1 cellular context compared by ENCODE assay signal in the genomic region with DNA sequence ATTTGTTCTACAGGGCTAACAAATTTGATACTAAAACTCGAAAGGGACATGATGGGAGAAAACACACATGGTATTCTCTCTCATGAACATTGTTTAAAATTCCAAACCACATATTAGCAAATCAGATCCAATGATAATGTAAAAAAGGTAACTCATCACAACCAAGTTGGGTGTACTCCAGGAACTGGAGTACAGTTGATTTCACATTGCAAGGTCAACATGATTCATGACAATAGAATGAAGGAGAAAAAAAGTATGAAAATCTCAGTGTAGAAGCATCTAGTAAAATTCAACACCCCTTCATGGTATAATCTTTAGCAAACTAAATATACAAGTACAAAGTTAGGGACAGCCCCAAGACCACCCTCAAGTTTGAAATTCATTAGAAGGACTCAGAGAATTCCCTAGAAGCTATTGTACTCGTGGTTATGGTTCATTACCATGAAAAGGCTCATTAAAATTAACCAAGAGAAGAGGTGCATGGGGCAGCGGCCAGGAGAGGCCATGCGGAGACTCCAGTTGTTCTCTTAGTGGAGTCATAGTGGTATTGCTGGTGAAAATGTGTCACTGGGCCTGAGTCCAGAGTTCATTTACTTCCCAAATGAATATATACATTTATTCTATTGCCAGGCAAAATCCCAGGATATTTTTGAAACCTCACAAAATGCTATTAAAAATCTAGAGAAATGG.
TF ChIP-seq lines count a peak whose summit lies in the region.

No MANE protein-coding gene starts in this region.

TF ChIP-seq in endothelial cell of umbilical vein, 7 proteins besides CTCF, POLR2A, EP300 and RAD21:
- TF ChIP-seq, protein P1, sequence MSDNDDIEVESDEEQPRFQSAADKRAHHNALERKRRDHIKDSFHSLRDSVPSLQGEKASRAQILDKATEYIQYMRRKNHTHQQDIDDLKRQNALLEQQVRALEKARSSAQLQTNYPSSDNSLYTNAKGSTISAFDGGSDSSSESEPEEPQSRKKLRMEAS (IDR thresholded peaks at IDR 0.05; ENCODE audit: insufficient read depth, insufficient read length) = no peak
- TF ChIP-seq POLR2AphosphoS5 (IDR thresholded peaks at IDR 0.05; ENCODE audit: insufficient read depth, low read depth, low read length) (no peak), GATA2 (IDR thresholded peaks at IDR 0.05; ENCODE audit: insufficient read depth, insufficient read length, low read depth, low read length) (no peak), JUN (IDR thresholded peaks at IDR 0.05; ENCODE audit: borderline replicate concordance, insufficient read depth, insufficient read length, low read depth) (peak; percentile 14)
